ENCODE assay signal across 14 cellular contexts in genomic region chr10:95245425-95246055, GRCh38. TPM values are rescaled to one million over a fixed set of nuclear protein-coding genes. Genes with fewer than 3 reads are reported as not detected.
DNase-seq lines count a peak whose midpoint lies in the region; ATAC-seq, FAIRE-seq and TF ChIP-seq lines count a peak whose summit lies in the region.
"Had no signal": no experiment of that assay in that cellular context is flagged by ENCODE, and none has a peak within 500 bp of the region (broad histone marks: within the 10 kb centered on the region; RNA-seq: fewer than 3 reads in every experiment).

No MANE protein-coding gene starts in this region.

- no peak overlapping the region for H4K5ac ChIP-seq in H1 (ENCODE audit: insufficient read length, low read depth, low read length)

- H3K27ac Mint-ChIP-seq in progenitor cell of endocrine pancreas, result no peak overlapping the region
- H3K27ac Mint-ChIP-seq: brain had no signal

- H4K20me1 ChIP-seq in H1 (replicated peaks in 1 of 2; ENCODE audit: control insufficient read depth in 1 of 2, insufficient read depth in 2 of 2, low read length in 2 of 2), result no peaks in the 10 kb centered on the region

- no peak overlapping the region for H3K27ac ChIP-seq in H1 (ENCODE audit: low read depth, low read length)
- no peak overlapping the region for H3K27ac ChIP-seq in A673 (ENCODE audit: low read depth, low read length, poor library complexity, severe bottlenecking)

- H2AK5ac ChIP-seq in H1 (ENCODE audit: low read depth, low read length), result no peak overlapping the region

- H3K9ac ChIP-seq in H1 (replicated peaks in 1 of 4; ENCODE audit: extremely low read depth in 1 of 4, low read depth in 3 of 4, low read length in 3 of 4), result no peak overlapping the region

- POLR2A ChIA-PET in H1 (lab: Charles Lee; ENCODE audit: partially characterized antibody), result interaction anchor here (1.3 to 6.6 kb wide), 3 partner anchors 9 to 112 kb away, joined by 3 to 57 read pairs (median 3); no protein-coding TSS in a partner anchor
- POLR2A ChIA-PET in A673 (lab: Charles Lee; ENCODE audit: low non-redundant PET), result no interaction called here

- H3K27me3 ChIP-seq in H1 (replicated peaks in 1 of 4; ENCODE audit: control insufficient read depth in 3 of 4, extremely low read depth in 1 of 4, insufficient read depth in 3 of 4, low read length in 3 of 4), result no peaks in the 10 kb centered on the region
- peaks cover 18% of the 10 kb centered on the region for H3K27me3 ChIP-seq in A673 (replicated peaks; ENCODE audit: insufficient read depth, low read depth, low read length, poor library complexity)
- H3K27me3 ChIP-seq: gastroesophageal sphincter had no signal

- no peak overlapping the region for H2AFZ ChIP-seq in H1 (ENCODE audit: low read length)

- H3K9me3 ChIP-seq in H1 (ENCODE audit: insufficient read depth in 2 of 2, low read depth in 1 of 2, low read length in 1 of 2), result no peaks in the 10 kb centered on the region
- H3K9me3 ChIP-seq in A673 (ENCODE audit: low read depth, low read length, poor library complexity, severe bottlenecking), result no peaks in the 10 kb centered on the region
- H3K9me3 ChIP-seq: gastroesophageal sphincter had no signal

- H3K4me1 Mint-ChIP-seq in progenitor cell of endocrine pancreas (ENCODE audit: low read depth), result peaks cover 12% of the 10 kb centered on the region
- H3K4me1 Mint-ChIP-seq: brain had no signal

- TF ChIP-seq POLR2A in H1 (IDR thresholded peaks at IDR 0.05; ENCODE audit: control extremely low read depth in 1 of 2, low read depth in 2 of 2, low read length in 2 of 2), result no peak

- CTCF ChIA-PET in H1 (lab: Charles Lee; ENCODE audit: partially characterized antibody) (interaction anchor here (0.7 to 16.4 kb wide), 35 partner anchors 10 to 397 kb away, joined by 3 to 363 read pairs (median 6); partner anchors contain the start of gene PDLIM1), A673 (lab: Charles Lee) (interaction anchor here (0.8 to 3.0 kb wide), 3 partner anchors 29 to 117 kb away, joined by 3 to 24 read pairs (median 3); no protein-coding TSS in a partner anchor)

- no peak overlapping the region for H3K4me3 ChIP-seq in H1 (ENCODE audit: extremely low read depth in 1 of 4, insufficient read depth in 2 of 4, low read depth in 3 of 4, low read length in 4 of 4)
- H3K4me3 ChIP-seq in A673 (ENCODE audit: low read depth, low read length, poor library complexity, severe bottlenecking), result no peak overlapping the region
- H3K4me3 ChIP-seq: gastroesophageal sphincter, K562 had no signal

- no peak overlapping the region for H3K18ac ChIP-seq in H1 (ENCODE audit: extremely low read depth, low read length)

- no peak overlapping the region for H4K8ac ChIP-seq in H1 (ENCODE audit: extremely low read depth, insufficient read depth, low read length)

- TF ChIP-seq EP300 in H1 (IDR thresholded peaks at IDR 0.05; ENCODE audit: borderline replicate concordance in 1 of 2, low read depth in 2 of 2, low read length in 2 of 2), result no peak

- H3K4ac ChIP-seq in H1 (replicated peaks; ENCODE audit: insufficient read length, low read depth, low read length), result no peak overlapping the region

- no TSS peak for BruUV-seq in A673 (replicated peaks; lab: Mats Ljungman, UMichigan)

- H3K9me3 Mint-ChIP-seq in progenitor cell of endocrine pancreas (ENCODE audit: low read depth), result no peaks in the 10 kb centered on the region
- H3K9me3 Mint-ChIP-seq: brain, naive B cell had no signal

- H2BK120ac ChIP-seq in H1 (replicated peaks; ENCODE audit: low read depth, low read length), result no peak overlapping the region

- H4K91ac ChIP-seq in H1 (replicated peaks; ENCODE audit: insufficient read length, low read length), result no peak overlapping the region

- H2BK20ac ChIP-seq in H1 (ENCODE audit: low read length), result no peak overlapping the region

- ATAC-seq in GM18870 (IDR thresholded peaks at IDR 0.05; ENCODE audit: unreplicated experiment) (peak; percentile 89), GM21528 (IDR thresholded peaks at IDR 0.05; ENCODE audit: low FRiP score, unreplicated experiment) (peak; percentile 87), HG03175 (IDR thresholded peaks at IDR 0.05; ENCODE audit: unreplicated experiment) (peak; percentile 89)
- ATAC-seq: activated CD4-positive, CD25-positive, alpha-beta regulatory T cell treated with anti-CD3 and anti-CD28 coated beads, Interleukin-2, amount 50 U/mL, for 24 hours; gastroesophageal sphincter had no signal

- H3K4me2 ChIP-seq in H1 (ENCODE audit: insufficient read depth in 1 of 2, low read depth in 2 of 2, low read length in 2 of 2), result no peak overlapping the region

- 92% methylated on average over 6 of the region's 6 CpGs; no CpG with 5 or more reads in 1 of the 2 experiments for WGBS in H1 (ENCODE audit: extremely low coverage in 1 of 2, insufficient coverage in 1 of 2, insufficient read length in 1 of 2, insufficient replicate concordance in 2 of 2, low coverage in 1 of 2, low lambda C conversion rate in 2 of 2, missing lambda C conversion rate in 1 of 2), 2 experiments

- H3K4me1 ChIP-seq in H1 (replicated peaks in 1 of 4; ENCODE audit: control insufficient read depth in 3 of 4, insufficient read depth in 4 of 4, low read length in 3 of 4), result peaks cover 0 to 11% (median 2%) of the 10 kb centered on the region in 4 experiments; a peak in 4 of 7 replicates
- H3K4me1 ChIP-seq in A673 (ENCODE audit: insufficient read depth, low read length, poor library complexity, severe bottlenecking), result no peaks in the 10 kb centered on the region

- FAIRE-seq in H1 (lab: Jason Lieb, UNC), result no peak
- FAIRE-seq: K562 had no signal

- no peak overlapping the region for H3K4me3 Mint-ChIP-seq in progenitor cell of endocrine pancreas (ENCODE audit: low read depth)
- H3K4me3 Mint-ChIP-seq: brain, naive B cell had no signal

- 0 out of 2 replicates have a peak overlapping the region, but pooled peaks have one; percentile 14 for H2BK12ac ChIP-seq in H1 (ENCODE audit: low read depth, low read length)

- DNase-seq in H1 (ENCODE audit: low read depth in 1 of 2, low spot score in 2 of 2), result no peak
- DNase-seq in progenitor cell of endocrine pancreas (ENCODE audit: low spot score, unreplicated experiment), result no peak
- DNase-seq in NCI-H748 treated with DMSO at 0.1 percent for 48 hours (lab: John Stamatoyannopoulos, UW), result no peak
- no peak for DNase-seq in SKM-1 (lab: John Stamatoyannopoulos, UW; ENCODE audit: unreplicated experiment)
- DNase-seq in A673 (ENCODE audit: low spot score), result no peak
- DNase-seq: naive B cell; stimulated activated CD4-positive, alpha-beta T cell treated with anti-CD3 and anti-CD28 coated beads, Interleukin-4, amount 100 ng/mL, for 4 hours had no signal

- H3K56ac ChIP-seq in H1 (replicated peaks; ENCODE audit: insufficient read length, low read depth, low read length), result no peak overlapping the region

- intact Hi-C loops in A673 (cut with micrococcal nuclease; ENCODE audit: unreplicated experiment), result loop anchor here (1.0 to 10.0 kb wide), 2 partner anchors 118 to 349 kb away; no protein-coding TSS in a partner anchor

- TF ChIP-seq CTCF in H1 (IDR thresholded peaks at IDR 0.05; ENCODE audit: control extremely low read depth in 1 of 3, insufficient read depth in 1 of 3, low read depth in 1 of 3, low read length in 3 of 3) (no peak), progenitor cell of endocrine pancreas (IDR thresholded peaks at IDR 0.05; ENCODE audit: unreplicated experiment) (no peak), A673 (conservative IDR thresholded peaks at IDR 0.05; ENCODE audit: low read depth, low read length) (no peak)

- no peak overlapping the region for H3K14ac ChIP-seq in H1 (ENCODE audit: insufficient read length)

- no peak for TF ChIP-seq RAD21 in H1 (IDR thresholded peaks at IDR 0.05 in 1 of 2, conservative IDR thresholded peaks at IDR 0.05 in 1 of 2; ENCODE audit: low read depth in 2 of 2, low read length in 2 of 2)

- H3K36me3 ChIP-seq in H1 (ENCODE audit: control insufficient read depth in 2 of 4, insufficient read depth in 4 of 4, low read length in 3 of 4) (peaks cover 6 to 46% (median 23%) of the 10 kb centered on the region in 4 experiments), A673 (ENCODE audit: insufficient read depth, low read length, poor library complexity, severe bottlenecking) (no peaks in the 10 kb centered on the region)

- H3K79me1 ChIP-seq in H1 (ENCODE audit: low read depth, low read length), result peaks cover 4% of the 10 kb centered on the region; the same call in 1 of the 2 replicates

- peak overlapping the region; percentile 19; the same call in 1 of the 2 replicates for H2BK5ac ChIP-seq in H1 (ENCODE audit: low read depth, low read length)

- H3K79me2 ChIP-seq in H1 (ENCODE audit: control insufficient read depth in 1 of 2, insufficient read depth in 2 of 2, low read length in 2 of 2), result peaks cover 0 to 9% of the 10 kb centered on the region in 2 experiments; a peak in 1 of 4 replicates

- no peak overlapping the region for H2BK15ac ChIP-seq in H1 (ENCODE audit: low read length)

- no peaks in the 10 kb centered on the region for H3K27me3 Mint-ChIP-seq in progenitor cell of endocrine pancreas
- H3K27me3 Mint-ChIP-seq: naive B cell had no signal

- H3K23me2 ChIP-seq in H1 (ENCODE audit: low read depth, low read length), result no peaks in the 10 kb centered on the region

- H3K36me3 Mint-ChIP-seq in progenitor cell of endocrine pancreas (ENCODE audit: insufficient read depth), result peaks cover 8% of the 10 kb centered on the region
- H3K36me3 Mint-ChIP-seq: brain had no signal

- no peak overlapping the region for H3K23ac ChIP-seq in H1 (ENCODE audit: insufficient read length)

RNA-seq across cellular contexts. Expression of gene PDLIM1, which starts 45.3 kb away (rescaled TPM):
- total RNA-seq in H1 (2021; fragmentation: NEBNext Ultra II Directional; extraction: Animal tissue kit (Norgen Biotek cat#: 25700)), result 245 and 264 TPM in 2 replicates
- 169 and 199 TPM in 2 replicates for polyA plus RNA-seq in H1 (2011; rRNA removed)
- 145 TPM for polyA plus RNA-seq in H1 (2011; cell fraction: cytosol; rRNA removed)
- 149 TPM for polyA plus RNA-seq in H1 (2011; cell fraction: nucleus; rRNA removed)
- polyA plus RNA-seq in H1 (2012, experiment 1 of 2), result 232 to 293 TPM (median 265 TPM) in 4 replicates
- 278 TPM for polyA plus RNA-seq in H1 (2012, experiment 2 of 2)
- 242 TPM for polyA plus RNA-seq in H1 (2013, experiment 1 of 2)
- 244 TPM for polyA plus RNA-seq in H1 (2013, experiment 2 of 2)
- polyA minus RNA-seq in H1 (2011; rRNA and poly(A)+ RNA removed), result 142 and 150 TPM in 2 replicates
- 109 TPM for polyA minus RNA-seq in H1 (2011; cell fraction: cytosol; rRNA and poly(A)+ RNA removed)
- polyA minus RNA-seq in H1 (2011; cell fraction: nucleus; rRNA and poly(A)+ RNA removed), result 70.1 TPM
- total RNA-seq in progenitor cell of endocrine pancreas (113 and 118 TPM in 2 replicates), A673 (2021) (0.32 and 0.74 TPM in 2 replicates)

RNA-seq across cellular contexts. Expression of gene ACSM6, which starts 51.5 kb away (rescaled TPM):
- total RNA-seq in H1 (2021; fragmentation: NEBNext Ultra II Directional; extraction: Animal tissue kit (Norgen Biotek cat#: 25700)), result 0.27 TPM in 1 of 2 replicates, not detected in the other
- 0.30 and 0.33 TPM in 2 replicates for polyA plus RNA-seq in H1 (2011; rRNA removed)
- polyA plus RNA-seq in H1 (2011; cell fraction: cytosol; rRNA removed), result 0.28 TPM
- 0.34 TPM for polyA plus RNA-seq in H1 (2011; cell fraction: nucleus; rRNA removed)
- 0.11 to 0.14 TPM (median 0.13 TPM) in 3 of 4 replicates, not detected in the other for polyA plus RNA-seq in H1 (2012, experiment 1 of 2)
- not detected for polyA plus RNA-seq in H1 (2012, experiment 2 of 2)
- 0.20 TPM for polyA plus RNA-seq in H1 (2013, experiment 1 of 2)
- polyA plus RNA-seq in H1 (2013, experiment 2 of 2), result 0.18 TPM
- 0.41 TPM in 1 of 2 replicates, not detected in the other for polyA minus RNA-seq in H1 (2011; rRNA and poly(A)+ RNA removed)
- polyA minus RNA-seq in H1 (2011; cell fraction: cytosol; rRNA and poly(A)+ RNA removed), result not detected
- not detected for polyA minus RNA-seq in H1 (2011; cell fraction: nucleus; rRNA and poly(A)+ RNA removed)
- not detected in 2 replicates for total RNA-seq in progenitor cell of endocrine pancreas
- total RNA-seq in A673 (2021), result not detected in 2 replicates
- total RNA-seq: K562 had no signal
- polyA plus RNA-seq: K562 had no signal

Comparison
In these comparisons a context has a peak if more than half of its experiments do, and no peak if none do; other contexts are left out.
1. RNA of gene PDLIM1, which starts 45.3 kb away (total RNA-seq): 245 to 264 TPM in H1 and 113 to 118 TPM in progenitor cell of endocrine pancreas; 0.32 to 0.74 TPM in A673; every median in the first group is over 10 times any median in the second.
2. Peak in every context shown above with its lines, with median percentiles within 50 percentile points of each other: ATAC-seq.